ENCODE assay signal across 25 cellular contexts in genomic region chr3:17444865-17445264, GRCh38.
"Had no signal": no experiment of that assay in that cellular context is flagged by ENCODE, and none has a peak within 500 bp of the region (broad histone marks: within the 10 kb centered on the region; RNA-seq: fewer than 3 reads in every experiment).

No MANE protein-coding gene starts in this region.

- DNase-seq: activated CD4-positive, alpha-beta T cell treated with anti-CD3 and anti-CD28 coated beads for 36 hours; activated CD4-positive, CD25-positive, alpha-beta regulatory T cell; activated CD8-positive, alpha-beta memory T cell treated with anti-CD3 and anti-CD28 coated beads, Interleukin-2, amount 10 ng/mL, durations not matched to agents 7 days and 5 days; activated CD8-positive, alpha-beta T cell treated with anti-CD3 and anti-CD28 coated beads, Interleukin-2, amount 10 ng/mL, durations not matched to agents 7 days and 5 days; activated naive CD8-positive, alpha-beta T cell treated with anti-CD3 and anti-CD28 coated beads, Interleukin-2, amount 50 U/mL, for 24 hours; activated T-cell treated with anti-CD3 and anti-CD28 coated beads, Interleukin-2, amount 50 U/mL, for 48 hours; central memory CD4-positive, alpha-beta T cell; endodermal cell; esophagus squamous epithelium; gastrocnemius medialis; glutamatergic neuron; left ventricle myocardium inferior; mucosa of descending colon; nephron progenitor cell; ovary; right lobe of liver; stimulated activated CD4-positive, alpha-beta T cell treated with anti-CD3 and anti-CD28 coated beads, Interleukin-2, amount 100 ng/mL, for 48 hours; uterus had no signal

- H3K4me1 Mint-ChIP-seq: activated CD4-positive, alpha-beta T cell treated with anti-CD3 and anti-CD28 coated beads for 36 hours; activated CD8-positive, alpha-beta memory T cell treated with anti-CD3 and anti-CD28 coated beads, Interleukin-2, amount 10 ng/mL, durations not matched to agents 7 days and 5 days; activated naive CD4-positive, alpha-beta T cell treated with anti-CD3 and anti-CD28 coated beads, Interleukin-2, amount 50 U/mL, for 24 hours; activated naive CD8-positive, alpha-beta T cell treated with anti-CD3 and anti-CD28 coated beads, Interleukin-2, amount 50 U/mL, for 24 hours; nephron progenitor cell had no signal

- ATAC-seq: activated CD4-positive, alpha-beta T cell treated with anti-CD3 and anti-CD28 coated beads for 36 hours; activated CD8-positive, alpha-beta memory T cell treated with anti-CD3 and anti-CD28 coated beads, Interleukin-2, amount 10 ng/mL, durations not matched to agents 7 days and 5 days; activated CD8-positive, alpha-beta T cell treated with anti-CD3 and anti-CD28 coated beads, Interleukin-2, amount 10 ng/mL, durations not matched to agents 7 days and 5 days; activated naive CD8-positive, alpha-beta T cell treated with anti-CD3 and anti-CD28 coated beads, Interleukin-2, amount 50 U/mL, for 24 hours; gastrocnemius medialis; mucosa of descending colon; right lobe of liver had no signal

- H3K4me3 Mint-ChIP-seq: activated CD4-positive, alpha-beta T cell treated with anti-CD3 and anti-CD28 coated beads for 36 hours; activated CD8-positive, alpha-beta memory T cell treated with anti-CD3 and anti-CD28 coated beads, Interleukin-2, amount 10 ng/mL, durations not matched to agents 7 days and 5 days; activated CD8-positive, alpha-beta T cell treated with anti-CD3 and anti-CD28 coated beads, Interleukin-2, amount 10 ng/mL, durations not matched to agents 7 days and 5 days; activated naive CD4-positive, alpha-beta T cell treated with anti-CD3 and anti-CD28 coated beads, Interleukin-2, amount 50 U/mL, for 24 hours; activated naive CD8-positive, alpha-beta T cell treated with anti-CD3 and anti-CD28 coated beads, Interleukin-2, amount 50 U/mL, for 24 hours; dendritic cell treated with granulocyte-macrophage colony-stimulating factor and Interleukin-4, amounts not matched to agents 40 ng/mL and 50 ng/mL, for 4 days; endodermal cell; nephron progenitor cell; stimulated activated naive CD8-positive, alpha-beta T cell treated with anti-CD3 and anti-CD28 coated beads, Interleukin-15, Interleukin-2, amounts not matched to agents 100 ng/mL and 50 ng/mL, for 24 hours; T-helper 2 cell treated with Interferon-gamma antibody and Interleukin-4, amounts not matched to agents 5 μg/mL and 100 μg/mL, for 36 hours; type B pancreatic cell had no signal

- H3K27me3 Mint-ChIP-seq: activated CD4-positive, alpha-beta T cell treated with anti-CD3 and anti-CD28 coated beads for 36 hours; activated CD8-positive, alpha-beta memory T cell treated with anti-CD3 and anti-CD28 coated beads, Interleukin-2, amount 10 ng/mL, durations not matched to agents 7 days and 5 days; activated naive CD4-positive, alpha-beta T cell treated with anti-CD3 and anti-CD28 coated beads, Interleukin-2, amount 50 U/mL, for 24 hours; activated naive CD8-positive, alpha-beta T cell treated with anti-CD3 and anti-CD28 coated beads, Interleukin-2, amount 50 U/mL, for 24 hours; dendritic cell treated with granulocyte-macrophage colony-stimulating factor and Interleukin-4, amounts not matched to agents 40 ng/mL and 50 ng/mL, for 4 days; progenitor cell of endocrine pancreas; stimulated activated naive CD8-positive, alpha-beta T cell treated with anti-CD3 and anti-CD28 coated beads, Interleukin-15, Interleukin-2, amounts not matched to agents 100 ng/mL and 50 ng/mL, for 24 hours; type B pancreatic cell had no signal

- H3K9me3 Mint-ChIP-seq: activated naive CD8-positive, alpha-beta T cell treated with anti-CD3 and anti-CD28 coated beads, Interleukin-2, amount 50 U/mL, for 24 hours; activated T-helper 2 cell treated with anti-CD3 and anti-CD28 coated beads, Interferon-gamma antibody, Interleukin-2, Interleukin-4, amounts not matched to agents 10 μg/mL and 5 μg/mL and 100 μg/mL, durations not matched to agents 14 hours and 24 hours and 36 hours; nephron progenitor cell; stimulated activated naive CD8-positive, alpha-beta T cell treated with anti-CD3 and anti-CD28 coated beads, Interleukin-15, Interleukin-2, amounts not matched to agents 100 ng/mL and 50 ng/mL, for 24 hours; T-helper 2 cell treated with Interferon-gamma antibody and Interleukin-4, amounts not matched to agents 5 μg/mL and 100 μg/mL, for 36 hours; type B pancreatic cell had no signal

- H3K27ac Mint-ChIP-seq: activated CD4-positive, alpha-beta T cell treated with anti-CD3 and anti-CD28 coated beads for 36 hours; activated CD8-positive, alpha-beta memory T cell treated with anti-CD3 and anti-CD28 coated beads, Interleukin-2, amount 10 ng/mL, durations not matched to agents 7 days and 5 days; activated CD8-positive, alpha-beta T cell treated with anti-CD3 and anti-CD28 coated beads, Interleukin-2, amount 10 ng/mL, durations not matched to agents 7 days and 5 days; activated naive CD4-positive, alpha-beta T cell treated with anti-CD3 and anti-CD28 coated beads, Interleukin-2, amount 50 U/mL, for 24 hours; activated naive CD8-positive, alpha-beta T cell treated with anti-CD3 and anti-CD28 coated beads, Interleukin-2, amount 50 U/mL, for 24 hours; activated T-helper 2 cell treated with anti-CD3 and anti-CD28 coated beads, Interferon-gamma antibody, Interleukin-2, Interleukin-4, amounts not matched to agents 10 μg/mL and 5 μg/mL and 100 μg/mL, durations not matched to agents 14 hours and 24 hours and 36 hours; dendritic cell treated with granulocyte-macrophage colony-stimulating factor and Interleukin-4, amounts not matched to agents 40 ng/mL and 50 ng/mL, for 4 days; endodermal cell; nephron progenitor cell; progenitor cell of endocrine pancreas; stimulated activated naive CD8-positive, alpha-beta T cell treated with anti-CD3 and anti-CD28 coated beads, Interleukin-15, Interleukin-2, amounts not matched to agents 100 ng/mL and 50 ng/mL, for 24 hours; T-helper 2 cell treated with Interferon-gamma antibody and Interleukin-4, amounts not matched to agents 5 μg/mL and 100 μg/mL, for 36 hours; type B pancreatic cell had no signal
